Comparison of ENCODE assay signal across 1 cellular context in genomic region chr2:241802806-241803318, GRCh38.
TF ChIP-seq lines count a peak whose summit lies in the region.

No MANE protein-coding gene starts in this region.

TF ChIP-seq in HepG2, 621 proteins besides CTCF, POLR2A, EP300 and RAD21 (continued from another document):
- TF ChIP-seq CENPBD1 (CRISPR knock-in tag; IDR thresholded peaks at IDR 0.05; ENCODE audit: borderline replicate concordance, low read depth) = no peak
- TF ChIP-seq AFF4 (CRISPR knock-in tag; IDR thresholded peaks at IDR 0.05) = no peak
- no peak for TF ChIP-seq SKI (IDR thresholded peaks at IDR 0.05; ENCODE audit: partially characterized antibody)
- no peak for TF ChIP-seq ZNF589 (CRISPR knock-in tag; conservative IDR thresholded peaks at IDR 0.05)
- TF ChIP-seq NFAT5 (CRISPR knock-in tag; IDR thresholded peaks at IDR 0.05) = no peak
